Comparison of ENCODE assay signal across 1 cellular context in the genomic region with DNA sequence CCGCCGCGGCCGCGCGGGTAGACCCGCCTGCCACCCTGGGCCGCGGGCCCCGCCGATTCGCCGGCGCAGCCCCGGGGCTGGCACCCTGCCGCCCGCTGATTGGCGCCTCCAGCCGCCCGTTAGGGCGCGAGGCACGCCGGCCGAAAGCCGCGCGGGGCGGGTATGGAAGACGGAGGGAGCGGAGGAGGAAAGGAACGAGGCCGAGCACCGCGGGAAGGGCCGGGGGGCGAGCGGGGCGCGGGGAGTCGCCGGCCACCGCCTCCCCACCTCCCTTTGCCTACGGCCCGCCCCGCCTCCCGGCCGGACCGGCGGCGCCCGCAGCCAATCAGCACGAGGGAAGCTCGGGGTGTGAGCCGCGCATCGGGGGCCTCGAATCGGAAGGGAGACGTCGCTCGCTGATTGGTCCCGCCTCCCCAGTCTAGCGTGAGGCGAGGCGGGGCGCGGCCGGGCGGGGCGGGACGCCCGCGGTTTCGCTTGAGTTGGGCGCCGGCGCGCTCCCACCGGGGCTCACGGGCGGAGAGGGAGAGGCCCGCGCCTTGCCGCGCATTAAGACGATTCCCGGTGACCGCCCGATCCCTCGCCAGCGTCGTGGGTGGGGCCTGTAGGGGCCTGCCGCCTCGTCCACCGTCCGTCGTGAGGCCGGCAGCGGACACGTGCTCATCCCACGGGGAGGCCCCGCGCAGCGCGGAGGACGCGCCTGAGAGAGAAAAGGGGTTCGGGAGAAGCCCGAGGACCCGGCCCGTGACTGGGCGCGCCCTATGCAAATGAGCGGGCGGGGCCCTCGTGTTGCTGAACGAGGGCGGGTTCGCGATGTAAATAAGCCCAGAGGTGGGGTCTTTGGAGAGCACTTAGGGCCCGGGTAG.
TF ChIP-seq lines count a peak whose summit lies in the region.

No MANE protein-coding gene starts in this region.

TF ChIP-seq in K562, 482 proteins besides CTCF, POLR2A, EP300 and RAD21 (continued from another document and continues in another):
- TF ChIP-seq, protein P1, sequence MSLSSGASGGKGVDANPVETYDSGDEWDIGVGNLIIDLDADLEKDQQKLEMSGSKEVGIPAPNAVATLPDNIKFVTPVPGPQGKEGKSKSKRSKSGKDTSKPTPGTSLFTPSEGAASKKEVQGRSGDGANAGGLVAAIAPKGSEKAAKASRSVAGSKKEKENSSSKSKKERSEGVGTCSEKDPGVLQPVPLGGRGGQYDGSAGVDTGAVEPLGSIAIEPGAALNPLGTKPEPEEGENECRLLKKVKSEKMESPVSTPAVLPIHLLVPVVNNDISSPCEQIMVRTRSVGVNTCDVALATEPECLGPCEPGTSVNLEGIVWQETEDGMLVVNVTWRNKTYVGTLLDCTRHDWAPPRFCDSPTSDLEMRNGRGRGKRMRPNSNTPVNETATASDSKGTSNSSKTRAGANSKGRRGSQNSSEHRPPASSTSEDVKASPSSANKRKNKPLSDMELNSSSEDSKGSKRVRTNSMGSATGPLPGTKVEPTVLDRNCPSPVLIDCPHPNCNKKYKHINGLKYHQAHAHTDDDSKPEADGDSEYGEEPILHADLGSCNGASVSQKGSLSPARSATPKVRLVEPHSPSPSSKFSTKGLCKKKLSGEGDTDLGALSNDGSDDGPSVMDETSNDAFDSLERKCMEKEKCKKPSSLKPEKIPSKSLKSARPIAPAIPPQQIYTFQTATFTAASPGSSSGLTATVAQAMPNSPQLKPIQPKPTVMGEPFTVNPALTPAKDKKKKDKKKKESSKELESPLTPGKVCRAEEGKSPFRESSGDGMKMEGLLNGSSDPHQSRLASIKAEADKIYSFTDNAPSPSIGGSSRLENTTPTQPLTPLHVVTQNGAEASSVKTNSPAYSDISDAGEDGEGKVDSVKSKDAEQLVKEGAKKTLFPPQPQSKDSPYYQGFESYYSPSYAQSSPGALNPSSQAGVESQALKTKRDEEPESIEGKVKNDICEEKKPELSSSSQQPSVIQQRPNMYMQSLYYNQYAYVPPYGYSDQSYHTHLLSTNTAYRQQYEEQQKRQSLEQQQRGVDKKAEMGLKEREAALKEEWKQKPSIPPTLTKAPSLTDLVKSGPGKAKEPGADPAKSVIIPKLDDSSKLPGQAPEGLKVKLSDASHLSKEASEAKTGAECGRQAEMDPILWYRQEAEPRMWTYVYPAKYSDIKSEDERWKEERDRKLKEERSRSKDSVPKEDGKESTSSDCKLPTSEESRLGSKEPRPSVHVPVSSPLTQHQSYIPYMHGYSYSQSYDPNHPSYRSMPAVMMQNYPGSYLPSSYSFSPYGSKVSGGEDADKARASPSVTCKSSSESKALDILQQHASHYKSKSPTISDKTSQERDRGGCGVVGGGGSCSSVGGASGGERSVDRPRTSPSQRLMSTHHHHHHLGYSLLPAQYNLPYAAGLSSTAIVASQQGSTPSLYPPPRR (CRISPR knock-in tag; IDR thresholded peaks at IDR 0.05; ENCODE audit: borderline replicate concordance): no peak
- TF ChIP-seq CBFA2T3 (IDR thresholded peaks at IDR 0.05) (no peak), ARHGAP35 (IDR thresholded peaks at IDR 0.05; ENCODE audit: partially characterized antibody) (no peak), SPI1 (IDR thresholded peaks at IDR 0.05; ENCODE audit: borderline replicate concordance, low read depth, low read length) (no peak), FOSL1 (tag; conservative IDR thresholded peaks at IDR 0.05) (no peak), BHLHE40 (IDR thresholded peaks at IDR 0.05; ENCODE audit: low read length) (peak; percentile 95), ZNF124 (CRISPR knock-in tag; IDR thresholded peaks at IDR 0.05) (no peak), SMARCE1 (IDR thresholded peaks at IDR 0.05) (no peak), PHF20 (IDR thresholded peaks at IDR 0.05; ENCODE audit: partially characterized antibody) (peak; percentile 45), TAF1 (IDR thresholded peaks at IDR 0.05; ENCODE audit: control insufficient read depth, extremely low read depth, insufficient read depth, low read length, severe bottlenecking) (peak; percentile 26), ZNF12 (CRISPR knock-in tag; IDR thresholded peaks at IDR 0.05) (0 out of 2 replicates have a peak, but pooled peaks have one; percentile 40), RBM25 (IDR thresholded peaks at IDR 0.05; ENCODE audit: low read depth, low read length, severe bottlenecking) (peak; percentile 97), NFIX (CRISPR knock-in tag; IDR thresholded peaks at IDR 0.05; ENCODE audit: low read depth) (no peak), ZNF561 (CRISPR knock-in tag; conservative IDR thresholded peaks at IDR 0.05) (no peak), HDAC2 (IDR thresholded peaks at IDR 0.05) (no peak), HNRNPL (IDR thresholded peaks at IDR 0.05; ENCODE audit: low read depth, low read length) (no peak), ZNF212 (CRISPR knock-in tag; IDR thresholded peaks at IDR 0.05) (no peak), ETV5 (CRISPR knock-in tag; IDR thresholded peaks at IDR 0.05; ENCODE audit: low read depth) (0 out of 2 replicates have a peak, but pooled peaks have one; percentile 19), FOXK2 (conservative IDR thresholded peaks at IDR 0.05 in 1 of 2, IDR thresholded peaks at IDR 0.05 in 1 of 2; ENCODE audit: low read depth in 2 of 2) (peak; percentile 92 to 95), ATF7 (IDR thresholded peaks at IDR 0.05) (peak; percentile 31; the same call in 1 of the 2 replicates), SNRNP70 (optimal IDR thresholded peaks at IDR 0.05; ENCODE audit: low read depth, low read length) (no peak), MAZ (CRISPR knock-in tag; conservative IDR thresholded peaks at IDR 0.05 in 1 of 2, IDR thresholded peaks at IDR 0.05 in 1 of 2) (peak in 1 of 2 experiments; percentile 79; a peak in 3 of 4 replicates)
- TF ChIP-seq, protein P2, sequence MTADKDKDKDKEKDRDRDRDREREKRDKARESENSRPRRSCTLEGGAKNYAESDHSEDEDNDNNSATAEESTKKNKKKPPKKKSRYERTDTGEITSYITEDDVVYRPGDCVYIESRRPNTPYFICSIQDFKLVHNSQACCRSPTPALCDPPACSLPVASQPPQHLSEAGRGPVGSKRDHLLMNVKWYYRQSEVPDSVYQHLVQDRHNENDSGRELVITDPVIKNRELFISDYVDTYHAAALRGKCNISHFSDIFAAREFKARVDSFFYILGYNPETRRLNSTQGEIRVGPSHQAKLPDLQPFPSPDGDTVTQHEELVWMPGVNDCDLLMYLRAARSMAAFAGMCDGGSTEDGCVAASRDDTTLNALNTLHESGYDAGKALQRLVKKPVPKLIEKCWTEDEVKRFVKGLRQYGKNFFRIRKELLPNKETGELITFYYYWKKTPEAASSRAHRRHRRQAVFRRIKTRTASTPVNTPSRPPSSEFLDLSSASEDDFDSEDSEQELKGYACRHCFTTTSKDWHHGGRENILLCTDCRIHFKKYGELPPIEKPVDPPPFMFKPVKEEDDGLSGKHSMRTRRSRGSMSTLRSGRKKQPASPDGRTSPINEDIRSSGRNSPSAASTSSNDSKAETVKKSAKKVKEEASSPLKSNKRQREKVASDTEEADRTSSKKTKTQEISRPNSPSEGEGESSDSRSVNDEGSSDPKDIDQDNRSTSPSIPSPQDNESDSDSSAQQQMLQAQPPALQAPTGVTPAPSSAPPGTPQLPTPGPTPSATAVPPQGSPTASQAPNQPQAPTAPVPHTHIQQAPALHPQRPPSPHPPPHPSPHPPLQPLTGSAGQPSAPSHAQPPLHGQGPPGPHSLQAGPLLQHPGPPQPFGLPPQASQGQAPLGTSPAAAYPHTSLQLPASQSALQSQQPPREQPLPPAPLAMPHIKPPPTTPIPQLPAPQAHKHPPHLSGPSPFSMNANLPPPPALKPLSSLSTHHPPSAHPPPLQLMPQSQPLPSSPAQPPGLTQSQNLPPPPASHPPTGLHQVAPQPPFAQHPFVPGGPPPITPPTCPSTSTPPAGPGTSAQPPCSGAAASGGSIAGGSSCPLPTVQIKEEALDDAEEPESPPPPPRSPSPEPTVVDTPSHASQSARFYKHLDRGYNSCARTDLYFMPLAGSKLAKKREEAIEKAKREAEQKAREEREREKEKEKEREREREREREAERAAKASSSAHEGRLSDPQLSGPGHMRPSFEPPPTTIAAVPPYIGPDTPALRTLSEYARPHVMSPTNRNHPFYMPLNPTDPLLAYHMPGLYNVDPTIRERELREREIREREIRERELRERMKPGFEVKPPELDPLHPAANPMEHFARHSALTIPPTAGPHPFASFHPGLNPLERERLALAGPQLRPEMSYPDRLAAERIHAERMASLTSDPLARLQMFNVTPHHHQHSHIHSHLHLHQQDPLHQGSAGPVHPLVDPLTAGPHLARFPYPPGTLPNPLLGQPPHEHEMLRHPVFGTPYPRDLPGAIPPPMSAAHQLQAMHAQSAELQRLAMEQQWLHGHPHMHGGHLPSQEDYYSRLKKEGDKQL (CRISPR knock-in tag; IDR thresholded peaks at IDR 0.05; ENCODE audit: borderline replicate concordance): peak; percentile 74; the same call in 1 of the 2 replicates
- TF ChIP-seq, protein P3, sequence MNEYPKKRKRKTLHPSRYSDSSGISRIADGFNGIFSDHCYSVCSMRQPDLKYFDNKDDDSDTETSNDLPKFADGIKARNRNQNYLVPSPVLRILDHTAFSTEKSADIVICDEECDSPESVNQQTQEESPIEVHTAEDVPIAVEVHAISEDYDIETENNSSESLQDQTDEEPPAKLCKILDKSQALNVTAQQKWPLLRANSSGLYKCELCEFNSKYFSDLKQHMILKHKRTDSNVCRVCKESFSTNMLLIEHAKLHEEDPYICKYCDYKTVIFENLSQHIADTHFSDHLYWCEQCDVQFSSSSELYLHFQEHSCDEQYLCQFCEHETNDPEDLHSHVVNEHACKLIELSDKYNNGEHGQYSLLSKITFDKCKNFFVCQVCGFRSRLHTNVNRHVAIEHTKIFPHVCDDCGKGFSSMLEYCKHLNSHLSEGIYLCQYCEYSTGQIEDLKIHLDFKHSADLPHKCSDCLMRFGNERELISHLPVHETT (CRISPR knock-in tag; conservative IDR thresholded peaks at IDR 0.05 in 1 of 2, IDR thresholded peaks at IDR 0.05 in 1 of 2): peak in 1 of 2 experiments; percentile 94; a peak in 2 of 4 replicates
- TF ChIP-seq, protein P4, sequence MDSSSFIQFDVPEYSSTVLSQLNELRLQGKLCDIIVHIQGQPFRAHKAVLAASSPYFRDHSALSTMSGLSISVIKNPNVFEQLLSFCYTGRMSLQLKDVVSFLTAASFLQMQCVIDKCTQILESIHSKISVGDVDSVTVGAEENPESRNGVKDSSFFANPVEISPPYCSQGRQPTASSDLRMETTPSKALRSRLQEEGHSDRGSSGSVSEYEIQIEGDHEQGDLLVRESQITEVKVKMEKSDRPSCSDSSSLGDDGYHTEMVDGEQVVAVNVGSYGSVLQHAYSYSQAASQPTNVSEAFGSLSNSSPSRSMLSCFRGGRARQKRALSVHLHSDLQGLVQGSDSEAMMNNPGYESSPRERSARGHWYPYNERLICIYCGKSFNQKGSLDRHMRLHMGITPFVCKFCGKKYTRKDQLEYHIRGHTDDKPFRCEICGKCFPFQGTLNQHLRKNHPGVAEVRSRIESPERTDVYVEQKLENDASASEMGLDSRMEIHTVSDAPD (CRISPR knock-in tag; IDR thresholded peaks at IDR 0.05): no peak
- TF ChIP-seq, protein P5, sequence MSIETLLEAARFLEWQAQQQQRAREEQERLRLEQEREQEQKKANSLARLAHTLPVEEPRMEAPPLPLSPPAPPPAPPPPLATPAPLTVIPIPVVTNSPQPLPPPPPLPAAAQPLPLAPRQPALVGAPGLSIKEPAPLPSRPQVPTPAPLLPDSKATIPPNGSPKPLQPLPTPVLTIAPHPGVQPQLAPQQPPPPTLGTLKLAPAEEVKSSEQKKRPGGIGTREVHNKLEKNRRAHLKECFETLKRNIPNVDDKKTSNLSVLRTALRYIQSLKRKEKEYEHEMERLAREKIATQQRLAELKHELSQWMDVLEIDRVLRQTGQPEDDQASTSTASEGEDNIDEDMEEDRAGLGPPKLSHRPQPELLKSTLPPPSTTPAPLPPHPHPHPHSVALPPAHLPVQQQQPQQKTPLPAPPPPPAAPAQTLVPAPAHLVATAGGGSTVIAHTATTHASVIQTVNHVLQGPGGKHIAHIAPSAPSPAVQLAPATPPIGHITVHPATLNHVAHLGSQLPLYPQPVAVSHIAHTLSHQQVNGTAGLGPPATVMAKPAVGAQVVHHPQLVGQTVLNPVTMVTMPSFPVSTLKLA (conservative IDR thresholded peaks at IDR 0.05): peak; percentile 92 to 95
